ENCODE assay signal across 1 cellular context in genomic region chr4:74692973-74693372, GRCh38.
TF ChIP-seq lines count a peak whose summit lies in the region.

No MANE protein-coding gene starts in this region.

TF ChIP-seq in H1, 55 proteins besides CTCF, POLR2A, EP300 and RAD21 (continued from another document):
- TF ChIP-seq JUND (IDR thresholded peaks at IDR 0.05; ENCODE audit: low read length) (no peak), ATF2 (IDR thresholded peaks at IDR 0.05; ENCODE audit: low read length) (no peak), CEBPB (IDR thresholded peaks at IDR 0.05; ENCODE audit: low read depth, low read length) (no peak)
